In the genomic region with DNA sequence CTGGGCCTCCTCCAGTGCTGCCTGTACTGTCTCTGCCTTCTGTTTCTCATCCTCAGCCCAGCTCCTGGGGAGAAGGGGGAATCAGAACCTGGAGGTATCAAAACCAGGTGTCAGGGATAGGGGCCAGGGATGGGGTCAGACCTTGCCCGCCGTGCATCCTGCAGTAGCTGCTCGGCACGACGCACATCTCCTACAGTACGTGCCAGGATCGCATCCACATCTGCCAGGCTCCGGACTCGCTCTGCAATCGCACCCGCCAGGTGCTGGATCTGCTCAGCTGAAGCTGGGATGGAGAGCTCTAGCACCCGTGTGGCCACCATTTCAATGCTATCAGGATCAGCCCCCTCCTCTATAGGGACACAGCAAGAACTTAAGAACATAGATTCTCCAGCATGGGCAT, we compare ENCODE assay signal across 11 cellular contexts. TPM values are rescaled to one million over a fixed set of nuclear protein-coding genes. Genes with fewer than 3 reads are reported as not detected.
DNase-seq lines count a peak whose midpoint lies in the region; ATAC-seq and TF ChIP-seq lines count a peak whose summit lies in the region.
"Had no signal": no experiment of that assay in that cellular context is flagged by ENCODE, and none has a peak within 500 bp of the region (broad histone marks: within the 10 kb centered on the region; RNA-seq: fewer than 3 reads in every experiment).

No MANE protein-coding gene starts in this region.

- H2AK5ac ChIP-seq in H9 (ENCODE audit: insufficient read length, low read length), result no peak overlapping the region

- H2BK12ac ChIP-seq in H9 (ENCODE audit: insufficient read length, low read depth, low read length), result no peak overlapping the region

- no peak for TF ChIP-seq CTCF in CD14-positive monocyte (IDR thresholded peaks at IDR 0.05)
- TF ChIP-seq CTCF in H9 (conservative IDR thresholded peaks at IDR 0.05), result no peak
- TF ChIP-seq CTCF in heart right ventricle (IDR thresholded peaks at IDR 0.05), result no peak

- H3K4me1 Mint-ChIP-seq in CD14-positive monocyte (peaks cover 11% of the 10 kb centered on the region), H9 (peaks cover 4% of the 10 kb centered on the region in 2 experiments; a peak in 3 of 4 replicates)
- peaks cover 5% of the 10 kb centered on the region for H3K4me1 Mint-ChIP-seq in activated naive CD8-positive, alpha-beta T cell treated with anti-CD3 and anti-CD28 coated beads, Interleukin-2, amount 10 ng/mL, durations not matched to agents 7 days and 5 days
- peaks cover 9 to 13% of the 10 kb centered on the region in 2 donors for H3K4me1 Mint-ChIP-seq in natural killer cell treated with Interleukin-12 subunit alpha and Interleukin-12 subunit beta and Interleukin-15 and Interleukin-18, amount 100 ng/mL, for 72 hours (ENCODE audit: low read depth in 2 of 2)

- peaks cover 2% of the 10 kb centered on the region for H4K20me1 ChIP-seq in H9 (ENCODE audit: control insufficient read depth, insufficient read depth, insufficient read length)

- H3K4me1 ChIP-seq in H9 (ENCODE audit: insufficient read depth, low read length), result 0 out of 2 replicates have a peak, but pooled peaks cover 2% of the 10 kb centered on the region
- peaks cover 13 to 29% (median 22%) of the 10 kb centered on the region in 9 donors for H3K4me1 ChIP-seq in heart right ventricle

- POLR2A ChIA-PET in activated naive CD8-positive, alpha-beta T cell treated with anti-CD3 and anti-CD28 coated beads, Interleukin-2, amount 10 ng/mL, durations not matched to agents 7 days and 5 days (lab: Charles Lee), result interaction anchor here (2.2 to 4.7 kb wide), 3 partner anchors 28 to 132 kb away, joined by 9 to 55 read pairs (median 17); a partner anchor contains a TSS

- no peak overlapping the region for H3K23ac ChIP-seq in H9 (ENCODE audit: insufficient read length, low read depth, low read length)

- no peak for ATAC-seq in activated naive CD8-positive, alpha-beta T cell treated with anti-CD3 and anti-CD28 coated beads, Interleukin-2, amount 10 ng/mL, durations not matched to agents 7 days and 5 days (ENCODE audit: low read depth)
- no peak for ATAC-seq in natural killer cell treated with Interleukin-12 subunit alpha and Interleukin-12 subunit beta and Interleukin-15 and Interleukin-18, amount 100 ng/mL, for 72 hours
- ATAC-seq in GM19463 (IDR thresholded peaks at IDR 0.05; ENCODE audit: unreplicated experiment) (no peak), heart right ventricle (no peak), HG03354 (IDR thresholded peaks at IDR 0.05; ENCODE audit: poor library complexity, severe bottlenecking, unreplicated experiment) (no peak)

- no peak overlapping the region for H3T11ph ChIP-seq in H9 (ENCODE audit: low read length)

- no peak overlapping the region for H3K27ac ChIP-seq in H9 (ENCODE audit: insufficient read length, low read depth, low read length)
- peak overlapping the region in 1 of 10 donors; percentile 100 for H3K27ac ChIP-seq in heart right ventricle

- H2BK5ac ChIP-seq in H9 (ENCODE audit: insufficient read length, low read length), result no peak overlapping the region

- no peak overlapping the region for H4K8ac ChIP-seq in H9 (replicated peaks; ENCODE audit: insufficient read length, low read depth, low read length)

- H3K27me3 ChIP-seq in H9 (ENCODE audit: insufficient read depth, low read length), result no peaks in the 10 kb centered on the region
- no peaks in the 10 kb centered on the region for H3K27me3 ChIP-seq in heart right ventricle

- no peak overlapping the region for H2BK20ac ChIP-seq in H9 (ENCODE audit: low read depth, low read length, poor library complexity, severe bottlenecking)

- H3K79me2 ChIP-seq in H9 (ENCODE audit: insufficient read depth, low read length), result no peaks in the 10 kb centered on the region; the same call in 1 of the 2 replicates

- no peak overlapping the region for H2BK15ac ChIP-seq in H9 (ENCODE audit: low read depth, low read length)

- H3K79me1 ChIP-seq in H9 (ENCODE audit: insufficient read depth, low read depth, low read length, poor library complexity, severe bottlenecking), result peaks cover 4% of the 10 kb centered on the region

- intact Hi-C loops in CD14-positive monocyte (cut with micrococcal nuclease) (no loop called here), heart right ventricle (cut with DNase I) (no loop called here)

- no peak overlapping the region for H3K4ac ChIP-seq in H9 (ENCODE audit: low read depth, low read length)

- no peak overlapping the region for H4K5ac ChIP-seq in H9 (ENCODE audit: insufficient read length, low read depth, low read length)

- H3K4me2 ChIP-seq in H9 (ENCODE audit: insufficient read depth, insufficient read length, low read length), result no peak overlapping the region

- no peak overlapping the region for H3K56ac ChIP-seq in H9 (ENCODE audit: insufficient read length, low read depth, low read length)

- H3K9me3 Mint-ChIP-seq in CD14-positive monocyte (peaks cover 0 to 2% (median 0%) of the 10 kb centered on the region in 7 donors), H9 (no peaks in the 10 kb centered on the region)
- no peaks in the 10 kb centered on the region for H3K9me3 Mint-ChIP-seq in activated naive CD8-positive, alpha-beta T cell treated with anti-CD3 and anti-CD28 coated beads, Interleukin-2, amount 10 ng/mL, durations not matched to agents 7 days and 5 days
- H3K9me3 Mint-ChIP-seq in natural killer cell treated with Interleukin-12 subunit alpha and Interleukin-12 subunit beta and Interleukin-15 and Interleukin-18, amount 100 ng/mL, for 72 hours, result no peaks in the 10 kb centered on the region

- no peak overlapping the region for H3K4me3 ChIP-seq in heart right ventricle

- DNase-seq in CD14-positive monocyte (ENCODE audit: low spot score), result no peak
- DNase-seq in H9, result no peak
- DNase-seq in activated naive CD8-positive, alpha-beta T cell treated with anti-CD3 and anti-CD28 coated beads, Interleukin-2, amount 10 ng/mL, durations not matched to agents 7 days and 5 days, result no peak
- DNase-seq in natural killer cell treated with Interleukin-12 subunit alpha and Interleukin-12 subunit beta and Interleukin-15 and Interleukin-18, amount 100 ng/mL, for 72 hours (ENCODE audit: low spot score), result no peak
- DNase-seq in NCI-H524 treated with DMSO at 0.1 percent for 48 hours (lab: John Stamatoyannopoulos, UW), result no peak
- no peak for DNase-seq in heart right ventricle
- DNase-seq: activated effector memory CD4-positive, alpha-beta T cell treated with Interleukin-2 at 50 U/mL for 16 hours; islet precursor cell; stimulated activated CD4-positive, alpha-beta T cell treated with anti-CD3 and anti-CD28 coated beads, Interleukin-1b, Interleukin-23, amount 100 ng/mL, for 48 hours had no signal

- WGBS in H9 (ENCODE audit: extremely low coverage, insufficient read length, low lambda C conversion rate), result no CpG with 5 or more reads among the region's 12 CpGs
- WGBS in heart right ventricle, 2 donors, result 92 to 94% methylated on average over 12 of the region's 12 CpGs

- no peak overlapping the region for H2BK120ac ChIP-seq in H9 (ENCODE audit: low read depth, low read length, poor library complexity, severe bottlenecking)

- H3K9me3 ChIP-seq in H9 (ENCODE audit: control insufficient read depth, low read depth, low read length), result no peaks in the 10 kb centered on the region
- H3K9me3 ChIP-seq in heart right ventricle, result no peaks in the 10 kb centered on the region

- no peak overlapping the region for H3K18ac ChIP-seq in H9 (ENCODE audit: insufficient read length, low read depth, low read length)

- H3K36me3 Mint-ChIP-seq in CD14-positive monocyte (peaks cover 15 to 20% of the 10 kb centered on the region in 2 donors), H9 (ENCODE audit: insufficient read depth in 1 of 3, low read depth in 3 of 3) (peaks cover 7 to 47% (median 37%) of the 10 kb centered on the region in 3 experiments; a peak in 6 of 7 replicates)
- H3K36me3 Mint-ChIP-seq in activated naive CD8-positive, alpha-beta T cell treated with anti-CD3 and anti-CD28 coated beads, Interleukin-2, amount 10 ng/mL, durations not matched to agents 7 days and 5 days, result peaks cover 3% of the 10 kb centered on the region
- H3K36me3 Mint-ChIP-seq in natural killer cell treated with Interleukin-12 subunit alpha and Interleukin-12 subunit beta and Interleukin-15 and Interleukin-18, amount 100 ng/mL, for 72 hours, result no peaks in the 10 kb centered on the region

- no peak overlapping the region for H3K4me3 Mint-ChIP-seq in CD14-positive monocyte
- H3K4me3 Mint-ChIP-seq in H9, result peak overlapping the region; percentile 15 to 91; a peak in 4 of 5 replicates
- no peak overlapping the region for H3K4me3 Mint-ChIP-seq in activated naive CD8-positive, alpha-beta T cell treated with anti-CD3 and anti-CD28 coated beads, Interleukin-2, amount 10 ng/mL, durations not matched to agents 7 days and 5 days
- H3K4me3 Mint-ChIP-seq in natural killer cell treated with Interleukin-12 subunit alpha and Interleukin-12 subunit beta and Interleukin-15 and Interleukin-18, amount 100 ng/mL, for 72 hours, result peak overlapping the region; percentile 27

- no peak overlapping the region for H3K9ac ChIP-seq in H9 (ENCODE audit: extremely low read depth, insufficient read length, low read length)

- H3K36me3 ChIP-seq in heart right ventricle, result peaks cover 4 to 84% (median 75%) of the 10 kb centered on the region in 9 donors

- H3K14ac ChIP-seq in H9 (ENCODE audit: insufficient read depth, low read length), result no peak overlapping the region

- no peaks in the 10 kb centered on the region for H3K27me3 Mint-ChIP-seq in CD14-positive monocyte (ENCODE audit: low read depth in 3 of 3)
- H3K27me3 Mint-ChIP-seq in H9 (ENCODE audit: low read depth), result no peaks in the 10 kb centered on the region; the same call in 1 of the 2 replicates
- H3K27me3 Mint-ChIP-seq in activated naive CD8-positive, alpha-beta T cell treated with anti-CD3 and anti-CD28 coated beads, Interleukin-2, amount 10 ng/mL, durations not matched to agents 7 days and 5 days, result no peaks in the 10 kb centered on the region
- H3K27me3 Mint-ChIP-seq in natural killer cell treated with Interleukin-12 subunit alpha and Interleukin-12 subunit beta and Interleukin-15 and Interleukin-18, amount 100 ng/mL, for 72 hours, result no peaks in the 10 kb centered on the region

- H2AFZ ChIP-seq in H9 (ENCODE audit: low read length), result no peak overlapping the region

- H3K23me2 ChIP-seq in H9 (ENCODE audit: insufficient read length, low read depth, low read length, poor library complexity, severe bottlenecking), result peaks cover 5% of the 10 kb centered on the region

- no peak overlapping the region for H4K91ac ChIP-seq in H9 (ENCODE audit: insufficient read length, low read depth, low read length)

- H3K27ac Mint-ChIP-seq in CD14-positive monocyte (peak overlapping the region in 6 of 7 donors; percentile 5 to 92 (median 86)), H9 (peak overlapping the region in 2 of 3 experiments; percentile 49 to 94; a peak in 4 of 7 replicates)
- peak overlapping the region; percentile 89 for H3K27ac Mint-ChIP-seq in activated naive CD8-positive, alpha-beta T cell treated with anti-CD3 and anti-CD28 coated beads, Interleukin-2, amount 10 ng/mL, durations not matched to agents 7 days and 5 days
- peak overlapping the region; percentile 51 to 89 for H3K27ac Mint-ChIP-seq in natural killer cell treated with Interleukin-12 subunit alpha and Interleukin-12 subunit beta and Interleukin-15 and Interleukin-18, amount 100 ng/mL, for 72 hours

RNA-seq across cellular contexts. Expression of a gene that starts 1.4 kb away (rescaled TPM):
- polyA plus RNA-seq in CD14-positive monocyte (10 to 100 TPM; 18.4 to 24.1 TPM), heart right ventricle (10 to 100 TPM; 18.1 to 20.2 TPM)
- total RNA-seq in H9 (2021) (66.3 and 68.9 TPM in 2 replicates), heart right ventricle (10 to 100 TPM; 47.5 to 78.1 (median 62.5) TPM)
- total RNA-seq in activated naive CD8-positive, alpha-beta T cell treated with anti-CD3 and anti-CD28 coated beads, Interleukin-2, amount 10 ng/mL, durations not matched to agents 7 days and 5 days, result 10 to 100 TPM; 77.8 to 78.2 TPM
- total RNA-seq in natural killer cell treated with Interleukin-12 subunit alpha and Interleukin-12 subunit beta and Interleukin-15 and Interleukin-18, amount 100 ng/mL, for 72 hours, result 10 to 100 TPM; 54.4 to 65.0 TPM

RNA-seq across cellular contexts. Expression of a gene that starts 10.8 kb away (rescaled TPM):
- polyA plus RNA-seq in CD14-positive monocyte, result 1 to 10 TPM; 4.0 to 7.6 TPM
- total RNA-seq in H9 (2021), result 121 and 130 TPM in 2 replicates
- total RNA-seq in activated naive CD8-positive, alpha-beta T cell treated with anti-CD3 and anti-CD28 coated beads, Interleukin-2, amount 10 ng/mL, durations not matched to agents 7 days and 5 days, result 1 to 10 TPM in 1 of 2 experiments, under 1 TPM in 1; 0.45 to 1.2 TPM
- not detected for total RNA-seq in natural killer cell treated with Interleukin-12 subunit alpha and Interleukin-12 subunit beta and Interleukin-15 and Interleukin-18, amount 100 ng/mL, for 72 hours
- 100 to 1,000 TPM; 575 to 961 (median 776) TPM for total RNA-seq in heart right ventricle
- polyA plus RNA-seq in heart right ventricle, result 1,000 to 10,000 TPM in 1 of 2 donors, 100 to 1,000 TPM in 1; 423 to 1,204 TPM

RNA-seq across cellular contexts. Expression of a gene that starts 17.5 kb away (rescaled TPM):
- polyA plus RNA-seq in CD14-positive monocyte (100 to 1,000 TPM; 142 TPM), heart right ventricle (100 to 1,000 TPM; 120 to 369 TPM)
- total RNA-seq in H9 (2021) (375 and 390 TPM in 2 replicates), heart right ventricle (100 to 1,000 TPM; 173 to 265 (median 206) TPM)
- total RNA-seq in activated naive CD8-positive, alpha-beta T cell treated with anti-CD3 and anti-CD28 coated beads, Interleukin-2, amount 10 ng/mL, durations not matched to agents 7 days and 5 days, result 100 to 1,000 TPM; 223 to 237 TPM
- 100 to 1,000 TPM; 207 to 261 TPM for total RNA-seq in natural killer cell treated with Interleukin-12 subunit alpha and Interleukin-12 subunit beta and Interleukin-15 and Interleukin-18, amount 100 ng/mL, for 72 hours

RNA-seq across cellular contexts. Expression of a gene that starts 28.2 kb away (rescaled TPM):
- polyA plus RNA-seq in CD14-positive monocyte (10 to 100 TPM in 1 of 2 donors, 1 to 10 TPM in 1; 9.3 to 16.1 TPM), heart right ventricle (10 to 100 TPM; 21.1 to 34.2 TPM)
- total RNA-seq in H9 (2021) (151 and 167 TPM in 2 replicates), heart right ventricle (10 to 100 TPM; 54.5 to 72.5 (median 58.7) TPM)
- total RNA-seq in activated naive CD8-positive, alpha-beta T cell treated with anti-CD3 and anti-CD28 coated beads, Interleukin-2, amount 10 ng/mL, durations not matched to agents 7 days and 5 days, result 100 to 1,000 TPM; 141 to 153 TPM
- total RNA-seq in natural killer cell treated with Interleukin-12 subunit alpha and Interleukin-12 subunit beta and Interleukin-15 and Interleukin-18, amount 100 ng/mL, for 72 hours, result 100 to 1,000 TPM; 127 to 145 TPM

RNA-seq across cellular contexts. Expression of a gene that starts 44.1 kb away (rescaled TPM):
- 1 to 10 TPM; 1.0 to 1.2 TPM for polyA plus RNA-seq in CD14-positive monocyte
- 26.1 and 27.6 TPM in 2 replicates for total RNA-seq in H9 (2021)
- 10 to 100 TPM; 27.5 to 29.2 TPM for total RNA-seq in activated naive CD8-positive, alpha-beta T cell treated with anti-CD3 and anti-CD28 coated beads, Interleukin-2, amount 10 ng/mL, durations not matched to agents 7 days and 5 days
- total RNA-seq in natural killer cell treated with Interleukin-12 subunit alpha and Interleukin-12 subunit beta and Interleukin-15 and Interleukin-18, amount 100 ng/mL, for 72 hours, result 10 to 100 TPM; 21.0 to 24.7 TPM
- 10 to 100 TPM; 10.4 to 16.9 (median 12.3) TPM for total RNA-seq in heart right ventricle
- polyA plus RNA-seq in heart right ventricle, result 10 to 100 TPM in 1 of 2 donors, 1 to 10 TPM in 1; 7.2 to 16.3 TPM

Comparison
In these comparisons a context has a peak if more than half of its experiments do, and no peak if none do; other contexts are left out.
1. H3K4me3 Mint-ChIP-seq: peak in H9 (2 of 2) and natural killer cell treated with Interleukin-12 subunit alpha and Interleukin-12 subunit beta and Interleukin-15 and Interleukin-18, amount 100 ng/mL, for 72 hours (single experiment); none in CD14-positive monocyte (0 of 2) and activated naive CD8-positive, alpha-beta T cell treated with anti-CD3 and anti-CD28 coated beads, Interleukin-2, amount 10 ng/mL, durations not matched to agents 7 days and 5 days (single experiment).
2. RNA of a gene that starts 10.8 kb away (total RNA-seq): 575 to 961 TPM in heart right ventricle and 121 to 130 TPM in H9; 0.45 to 1.2 TPM in activated naive CD8-positive, alpha-beta T cell treated with anti-CD3 and anti-CD28 coated beads, Interleukin-2, amount 10 ng/mL, durations not matched to agents 7 days and 5 days and not detected in natural killer cell treated with Interleukin-12 subunit alpha and Interleukin-12 subunit beta and Interleukin-15 and Interleukin-18, amount 100 ng/mL, for 72 hours; every median in the first group is over 10 times any median in the second.
3. Peak in every context shown above with its lines, with median percentiles within 50 percentile points of each other: H3K27ac Mint-ChIP-seq.